In genomic region chr13:46388846-46389245, GRCh38 we compare ENCODE assay signal across 18 cellular contexts. TPM values are rescaled to one million over a fixed set of nuclear protein-coding genes. Genes with fewer than 3 reads are reported as not detected.
DNase-seq lines count a peak whose midpoint lies in the region; ATAC-seq and TF ChIP-seq lines count a peak whose summit lies in the region.
"Had no signal": no experiment of that assay in that cellular context is flagged by ENCODE, and none has a peak within 500 bp of the region (broad histone marks: within the 10 kb centered on the region; RNA-seq: fewer than 3 reads in every experiment).

No MANE protein-coding gene starts in this region.

- no peak for ATAC-seq in activated naive CD4-positive, alpha-beta T cell treated with anti-CD3 and anti-CD28 coated beads, Interleukin-2, amount 50 U/mL, for 72 hours
- ATAC-seq in T-cell (replicated peaks in 1 of 4) (no peak), GM18861 (IDR thresholded peaks at IDR 0.05; ENCODE audit: unreplicated experiment) (no peak)
- ATAC-seq: activated CD4-positive, alpha-beta T cell treated with anti-CD3 and anti-CD28 coated beads for 36 hours; gastrocnemius medialis; left lung; stimulated activated effector memory CD8-positive, alpha-beta T cell treated with anti-CD3 and anti-CD28 coated beads, Interleukin-12 subunit alpha, Interleukin-12 subunit beta, amount 100 ng/mL, for 72 hours; upper lobe of right lung had no signal

- no peaks in the 10 kb centered on the region for H3K9me2 ChIP-seq in GM23248 (ENCODE audit: insufficient read depth)

- no peaks in the 10 kb centered on the region for H3K36me3 Mint-ChIP-seq in activated naive CD4-positive, alpha-beta T cell treated with anti-CD3 and anti-CD28 coated beads, Interleukin-2, amount 50 U/mL, for 24 hours
- H3K36me3 Mint-ChIP-seq in activated naive CD4-positive, alpha-beta T cell treated with anti-CD3 and anti-CD28 coated beads, Interleukin-2, amount 50 U/mL, for 72 hours = peaks cover 0 to 5% of the 10 kb centered on the region in 2 donors
- no peaks in the 10 kb centered on the region for H3K36me3 Mint-ChIP-seq in T-cell
- H3K36me3 Mint-ChIP-seq: stimulated activated effector memory CD8-positive, alpha-beta T cell treated with anti-CD3 and anti-CD28 coated beads, Interleukin-12 subunit alpha, Interleukin-12 subunit beta, amount 100 ng/mL, for 72 hours had no signal

- peak overlapping the region; percentile 46 for H3K27ac Mint-ChIP-seq in activated naive CD4-positive, alpha-beta T cell treated with anti-CD3 and anti-CD28 coated beads, Interleukin-2, amount 50 U/mL, for 24 hours
- no peak overlapping the region for H3K27ac Mint-ChIP-seq in activated naive CD4-positive, alpha-beta T cell treated with anti-CD3 and anti-CD28 coated beads, Interleukin-2, amount 50 U/mL, for 72 hours
- no peak overlapping the region for H3K27ac Mint-ChIP-seq in T-cell
- H3K27ac Mint-ChIP-seq: activated CD4-positive, alpha-beta T cell treated with anti-CD3 and anti-CD28 coated beads for 36 hours; HFFc6; stimulated activated effector memory CD8-positive, alpha-beta T cell treated with anti-CD3 and anti-CD28 coated beads, Interleukin-12 subunit alpha, Interleukin-12 subunit beta, amount 100 ng/mL, for 72 hours had no signal

- H3K4me1 ChIP-seq in transverse colon = peaks cover 8 to 56% (median 31%) of the 10 kb centered on the region in 4 donors
- H3K4me1 ChIP-seq in GM23248 (ENCODE audit: insufficient read depth) = peaks cover 3% of the 10 kb centered on the region; the same call in 1 of the 2 replicates
- H3K4me1 ChIP-seq: gastrocnemius medialis had no signal

- 38 to 50% methylated on average over 3 of the region's 3 CpGs for WGBS in transverse colon (ENCODE audit: low coverage in 1 of 2), 2 donors
- 88 to 92% methylated on average over 3 of the region's 3 CpGs for WGBS in GM23248 (ENCODE audit: low coverage in 1 of 2, low lambda C conversion rate in 2 of 2, missing lambda C conversion rate in 2 of 2), 2 experiments

- H3K4me1 Mint-ChIP-seq in activated naive CD4-positive, alpha-beta T cell treated with anti-CD3 and anti-CD28 coated beads, Interleukin-2, amount 50 U/mL, for 24 hours = peaks cover 25% of the 10 kb centered on the region
- peaks cover 25 to 38% (median 34%) of the 10 kb centered on the region in 3 donors for H3K4me1 Mint-ChIP-seq in T-cell

- no peak for DNase-seq in activated naive CD4-positive, alpha-beta T cell treated with anti-CD3 and anti-CD28 coated beads, Interleukin-2, amount 50 U/mL, for 72 hours (ENCODE audit: low spot score in 2 of 2)
- DNase-seq in T-cell (no peak), kidney tubule cell (ENCODE audit: low spot score) (peak; percentile 57), transverse colon (no peak), GM23248 (no peak)
- DNase-seq in stimulated activated CD8-positive, alpha-beta memory T cell treated with anti-CD3 and anti-CD28 coated beads, Interleukin-4, amount 100 ng/mL, for 48 hours = no peak
- DNase-seq: activated CD4-positive, alpha-beta T cell treated with anti-CD3 and anti-CD28 coated beads for 36 hours; gastrocnemius medialis; HFFc6; left lung; NCI-H1694; NCI-H510A; T1000; upper lobe of right lung had no signal

- CTCF ChIA-PET in T-cell (lab: Charles Lee) = no interaction called here

- H3K4me3 ChIP-seq in transverse colon (no peak overlapping the region), GM23248 (no peak overlapping the region)
- H3K4me3 ChIP-seq: gastrocnemius medialis, left lung, upper lobe of right lung had no signal

- no peak overlapping the region for H3K9ac ChIP-seq in GM23248

- peaks cover 20% of the 10 kb centered on the region for H3K27me3 Mint-ChIP-seq in activated naive CD4-positive, alpha-beta T cell treated with anti-CD3 and anti-CD28 coated beads, Interleukin-2, amount 50 U/mL, for 24 hours
- peaks cover 20 to 35% of the 10 kb centered on the region in 2 donors for H3K27me3 Mint-ChIP-seq in T-cell

- POLR2A ChIA-PET in T-cell (lab: Charles Lee) = no interaction called here

- H3K27ac ChIP-seq in transverse colon (peak overlapping the region; percentile 78 to 86 (median 82)), GM23248 (no peak overlapping the region)
- H3K27ac ChIP-seq: gastrocnemius medialis had no signal

- no peaks in the 10 kb centered on the region for H3F3A ChIP-seq in GM23248 (ENCODE audit: insufficient read depth)

- no peak overlapping the region for H3K4me2 ChIP-seq in GM23248 (ENCODE audit: unreplicated experiment)

- H3K36me3 ChIP-seq in transverse colon (no peaks in the 10 kb centered on the region), GM23248 (ENCODE audit: low read depth) (no peaks in the 10 kb centered on the region)
- H3K36me3 ChIP-seq: gastrocnemius medialis, left lung, upper lobe of right lung had no signal

- no peak overlapping the region for H2AFZ ChIP-seq in GM23248

- H3K9me3 ChIP-seq in transverse colon (no peaks in the 10 kb centered on the region), GM23248 (ENCODE audit: low read depth) (no peaks in the 10 kb centered on the region)
- H3K9me3 ChIP-seq: gastrocnemius medialis, left lung, upper lobe of right lung had no signal

- TF ChIP-seq CTCF in transverse colon (IDR thresholded peaks at IDR 0.05) = no peak

- intact Hi-C loops in transverse colon (cut with DNase I; ENCODE audit: low total_unique reads) = no loop called here

- H3K79me2 ChIP-seq in GM23248 (ENCODE audit: insufficient read depth) = no peaks in the 10 kb centered on the region

- in situ Hi-C loops in transverse colon (cut with MboI; ENCODE audit: low pct_ligation_motif_present in 1 of 4, low pct_unique_long_range_greater_than_20kb in 1 of 4, low sequenced_read_pairs in 3 of 4) (no loop called here), GM23248 (cut with MboI) (no loop called here)

- TF ChIP-seq EP300 in transverse colon (IDR thresholded peaks at IDR 0.05; ENCODE audit: low read depth) = no peak

- no peak overlapping the region for H3K4me3 Mint-ChIP-seq in activated naive CD4-positive, alpha-beta T cell treated with anti-CD3 and anti-CD28 coated beads, Interleukin-2, amount 50 U/mL, for 24 hours
- peak overlapping the region in 2 of 3 donors; percentile 43 to 82 for H3K4me3 Mint-ChIP-seq in T-cell
- H3K4me3 Mint-ChIP-seq: activated CD4-positive, alpha-beta T cell treated with anti-CD3 and anti-CD28 coated beads for 36 hours; CD14-positive monocyte; HFFc6; stimulated activated effector memory CD8-positive, alpha-beta T cell treated with anti-CD3 and anti-CD28 coated beads, Interleukin-12 subunit alpha, Interleukin-12 subunit beta, amount 100 ng/mL, for 72 hours had no signal

- H3K27me3 ChIP-seq in transverse colon (peaks cover 30% of the 10 kb centered on the region), GM23248 (replicated peaks; ENCODE audit: insufficient read depth) (no peaks in the 10 kb centered on the region)

- H3K9me3 Mint-ChIP-seq in activated naive CD4-positive, alpha-beta T cell treated with anti-CD3 and anti-CD28 coated beads, Interleukin-2, amount 50 U/mL, for 24 hours = no peaks in the 10 kb centered on the region
- no peaks in the 10 kb centered on the region for H3K9me3 Mint-ChIP-seq in activated naive CD4-positive, alpha-beta T cell treated with anti-CD3 and anti-CD28 coated beads, Interleukin-2, amount 50 U/mL, for 72 hours
- no peaks in the 10 kb centered on the region for H3K9me3 Mint-ChIP-seq in T-cell
- H3K9me3 Mint-ChIP-seq: HFFc6; stimulated activated effector memory CD8-positive, alpha-beta T cell treated with anti-CD3 and anti-CD28 coated beads, Interleukin-12 subunit alpha, Interleukin-12 subunit beta, amount 100 ng/mL, for 72 hours had no signal

- no peaks in the 10 kb centered on the region for H4K20me1 ChIP-seq in GM23248 (ENCODE audit: insufficient read depth)

- TF ChIP-seq POLR2A in transverse colon (IDR thresholded peaks at IDR 0.05) = no peak

RNA-seq across cellular contexts. Expression of gene RUBCNL, which starts 1.8 kb away (rescaled TPM):
- total RNA-seq in activated naive CD4-positive, alpha-beta T cell treated with anti-CD3 and anti-CD28 coated beads, Interleukin-2, amount 50 U/mL, for 72 hours = 1 to 10 TPM; 1.2 to 3.9 TPM
- total RNA-seq in T-cell (10 to 100 TPM in 1 of 5 donors, 1 to 10 TPM in 4; 1.4 to 11.7 (median 2.2) TPM), transverse colon (10 to 100 TPM in 3 of 4 donors, 1 to 10 TPM in 1; 2.8 to 27.2 (median 14.2) TPM)
- 2.1 and 2.7 TPM in 2 replicates for total RNA-seq in GM23248 (2014; rRNA removed; shearing (Covaris generic))
- 1.1 and 1.3 TPM in 2 replicates for polyA plus RNA-seq in GM23248 (2016; fragmentation: Nextera tagmentation; extraction: Ambion mirVana)
- total RNA-seq: HFFc6 had no signal
